1 cellular context compared by ENCODE assay signal in genomic region chr6:130670142-130670541, GRCh38.
TF ChIP-seq lines count a peak whose summit lies in the region.

No MANE protein-coding gene starts in this region.

TF ChIP-seq in SK-N-SH treated with all-trans-retinoic acid at 6 μM for 48 hours, 23 proteins besides CTCF, POLR2A, EP300 and RAD21 (continued from another document):
- TF ChIP-seq GLIS3 (CRISPR knock-in tag; IDR thresholded peaks at IDR 0.05) = no peak
- TF ChIP-seq, protein P1, sequence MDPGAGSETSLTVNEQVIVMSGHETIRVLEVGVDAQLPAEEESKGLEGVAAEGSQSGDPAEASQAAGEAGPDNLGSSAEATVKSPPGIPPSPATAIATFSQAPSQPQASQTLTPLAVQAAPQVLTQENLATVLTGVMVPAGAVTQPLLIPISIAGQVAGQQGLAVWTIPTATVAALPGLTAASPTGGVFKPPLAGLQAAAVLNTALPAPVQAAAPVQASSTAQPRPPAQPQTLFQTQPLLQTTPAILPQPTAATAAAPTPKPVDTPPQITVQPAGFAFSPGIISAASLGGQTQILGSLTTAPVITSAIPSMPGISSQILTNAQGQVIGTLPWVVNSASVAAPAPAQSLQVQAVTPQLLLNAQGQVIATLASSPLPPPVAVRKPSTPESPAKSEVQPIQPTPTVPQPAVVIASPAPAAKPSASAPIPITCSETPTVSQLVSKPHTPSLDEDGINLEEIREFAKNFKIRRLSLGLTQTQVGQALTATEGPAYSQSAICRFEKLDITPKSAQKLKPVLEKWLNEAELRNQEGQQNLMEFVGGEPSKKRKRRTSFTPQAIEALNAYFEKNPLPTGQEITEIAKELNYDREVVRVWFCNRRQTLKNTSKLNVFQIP (CRISPR knock-in tag; IDR thresholded peaks at IDR 0.05; ENCODE audit: borderline replicate concordance, low read depth) = no peak
- no peak for TF ChIP-seq CSRNP3 (CRISPR knock-in tag; IDR thresholded peaks at IDR 0.05)
- TF ChIP-seq TCF4 (CRISPR knock-in tag; IDR thresholded peaks at IDR 0.05; ENCODE audit: borderline replicate concordance) = no peak
- TF ChIP-seq TSHZ2 (CRISPR knock-in tag; IDR thresholded peaks at IDR 0.05) = no peak
- TF ChIP-seq ZC3H10 (CRISPR knock-in tag; IDR thresholded peaks at IDR 0.05) = no peak
